ENCODE assay signal across 8 cellular contexts in the genomic region with DNA sequence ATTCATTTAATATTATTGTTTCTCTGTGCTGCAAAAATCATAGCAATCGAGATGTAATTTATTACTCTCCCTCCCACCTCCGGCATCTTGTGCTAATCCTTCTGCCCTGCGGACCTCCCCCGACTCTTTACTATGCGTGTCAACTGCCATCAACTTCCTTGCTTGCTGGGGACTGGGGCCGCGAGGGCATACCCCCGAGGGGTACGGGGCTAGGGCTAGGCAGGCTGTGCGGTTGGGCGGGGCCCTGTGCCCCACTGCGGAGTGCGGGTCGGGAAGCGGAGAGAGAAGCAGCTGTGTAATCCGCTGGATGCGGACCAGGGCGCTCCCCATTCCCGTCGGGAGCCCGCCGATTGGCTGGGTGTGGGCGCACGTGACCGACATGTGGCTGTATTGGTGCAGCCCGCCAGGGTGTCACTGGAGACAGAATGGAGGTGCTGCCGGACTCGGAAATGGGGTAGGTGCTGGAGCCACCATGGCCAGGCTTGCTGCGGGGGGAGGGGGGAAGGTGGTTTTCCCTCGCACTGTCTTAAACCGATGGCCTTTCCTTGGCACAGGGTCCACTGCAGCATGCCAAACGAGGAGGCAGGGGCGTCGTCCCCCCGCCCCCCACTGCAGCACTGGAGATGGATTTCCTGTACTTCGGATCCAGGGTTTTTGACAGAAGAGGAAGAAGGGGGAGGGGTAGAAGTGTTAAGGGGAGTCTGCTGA. TPM values are rescaled to one million over a fixed set of nuclear protein-coding genes. Genes with fewer than 3 reads are reported as not detected.
DNase-seq lines count a peak whose midpoint lies in the region; ATAC-seq and TF ChIP-seq lines count a peak whose summit lies in the region.

A gene (plus strand): TSS at position 414 of the 708 bp plus-strand sequence. CDS start 17,006 bp downstream, outside the sequence.

- H3K9ac ChIP-seq in parathyroid adenoma = peak within 1 kb of the TSS; percentile 55

- peak within 1 kb of the TSS; percentile 51 for H3K27ac ChIP-seq in parathyroid adenoma
- peak within 1 kb of the TSS in 1 of 3 donors; percentile 61 for H3K27ac ChIP-seq in thyroid gland

- H3K27me3 Mint-ChIP-seq in HFFc6 (ENCODE audit: insufficient read depth) = no peaks in the 10 kb centered on the region; the same call in 1 of the 2 replicates
- H3K27me3 Mint-ChIP-seq in activated naive CD8-positive, alpha-beta T cell treated with anti-CD3 and anti-CD28 coated beads, Interleukin-2, amount 50 U/mL, for 24 hours = no peaks in the 10 kb centered on the region

- H3K4me1 ChIP-seq in parathyroid adenoma = peaks cover 6% of the 10 kb centered on the region
- peaks cover 6 to 9% of the 10 kb centered on the region in 2 donors for H3K4me1 ChIP-seq in thyroid gland

- DNase-seq in GM10248 (ENCODE audit: extremely low spot score) = peak; percentile 89
- peak; percentile 92 for DNase-seq in HFFc6
- DNase-seq in NCI-H1105 (lab: John Stamatoyannopoulos, UW) = peak; percentile 62
- DNase-seq in SW480 (ENCODE audit: low spot score) = peak; percentile 91
- DNase-seq in activated naive CD8-positive, alpha-beta T cell treated with anti-CD3 and anti-CD28 coated beads, Interleukin-2, amount 50 U/mL, for 24 hours = peak; percentile 83
- peak; percentile 96 for DNase-seq in cardiac septum (ENCODE audit: low spot score)
- DNase-seq in thyroid gland = peak; percentile 94 to 95

- H2AFZ ChIP-seq in parathyroid adenoma = peak within 1 kb of the TSS; percentile 85

- POLR2A ChIA-PET in GM10248 (lab: Yijun Ruan, JAX) = no interaction called here

- peaks cover 9% of the 10 kb centered on the region for H3K36me3 Mint-ChIP-seq in HFFc6 (ENCODE audit: low read depth)
- peaks cover 11% of the 10 kb centered on the region for H3K36me3 Mint-ChIP-seq in activated naive CD8-positive, alpha-beta T cell treated with anti-CD3 and anti-CD28 coated beads, Interleukin-2, amount 50 U/mL, for 24 hours (ENCODE audit: low read depth)

- peak within 1 kb of the TSS; percentile 92 for H3K4me3 Mint-ChIP-seq in HFFc6
- H3K4me3 Mint-ChIP-seq in activated naive CD8-positive, alpha-beta T cell treated with anti-CD3 and anti-CD28 coated beads, Interleukin-2, amount 50 U/mL, for 24 hours = peak within 1 kb of the TSS; percentile 96

- no peak within 1 kb of the TSS for H3K4me2 ChIP-seq in parathyroid adenoma (ENCODE audit: low read length)

- intact Hi-C loops in cardiac septum (cut with DNase I) = loop anchor here (1.0 kb wide), 1 partner anchor 29 kb away; no protein-coding TSS in a partner anchor
- intact Hi-C loops in thyroid gland (cut with DNase I) = no loop called here

- WGBS in thyroid gland, 2 donors = 0 to 1% methylated on average over 30 to 36 of the region's 36 CpGs

- peaks cover 1% of the 10 kb centered on the region for H3K79me2 ChIP-seq in parathyroid adenoma

- CTCF ChIA-PET in GM10248 (lab: Yijun Ruan, JAX) = interaction anchor here (1.0 to 3.5 kb wide), 11 partner anchors 9 to 186 kb away, joined by 3 to 13 read pairs (median 6); no protein-coding TSS in a partner anchor

- peaks cover 83% of the 10 kb centered on the region for H3K4me1 Mint-ChIP-seq in HFFc6 (ENCODE audit: low read depth)
- H3K4me1 Mint-ChIP-seq in activated naive CD8-positive, alpha-beta T cell treated with anti-CD3 and anti-CD28 coated beads, Interleukin-2, amount 50 U/mL, for 24 hours = peaks cover 17% of the 10 kb centered on the region

- no peaks in the 10 kb centered on the region for H3K9me3 Mint-ChIP-seq in HFFc6
- no peaks in the 10 kb centered on the region for H3K9me3 Mint-ChIP-seq in activated naive CD8-positive, alpha-beta T cell treated with anti-CD3 and anti-CD28 coated beads, Interleukin-2, amount 50 U/mL, for 24 hours

- H3K4me3 ChIP-seq in parathyroid adenoma (ENCODE audit: low read depth, low read length) (peak within 1 kb of the TSS; percentile 39), thyroid gland (replicated peaks in 1 of 3) (peak within 1 kb of the TSS; percentile 21 to 45 (median 39))

- H3K27me3 ChIP-seq in parathyroid adenoma (ENCODE audit: control insufficient read depth, insufficient read depth, low read length) (no peaks in the 10 kb centered on the region), thyroid gland (no peaks in the 10 kb centered on the region)

- no peak for TF ChIP-seq CTCF in GM10248 (IDR thresholded peaks at IDR 0.05; ENCODE audit: control extremely low read depth, extremely low read depth, low read depth, missing control alignments)
- TF ChIP-seq CTCF in HFFc6 (IDR thresholded peaks at IDR 0.05) = peak; percentile 30; the same call in 1 of the 2 replicates
- TF ChIP-seq CTCF in parathyroid adenoma (IDR thresholded peaks at IDR 0.05) = no peak
- peak in 1 of 6 experiments; percentile 36 for TF ChIP-seq CTCF in thyroid gland (IDR thresholded peaks at IDR 0.05)

- H3K9me3 ChIP-seq in parathyroid adenoma (ENCODE audit: control insufficient read depth, low read length) = no peaks in the 10 kb centered on the region
- H3K9me3 ChIP-seq in thyroid gland = no peaks in the 10 kb centered on the region

- H3K27ac Mint-ChIP-seq in HFFc6 = peak within 1 kb of the TSS; percentile 98
- H3K27ac Mint-ChIP-seq in activated naive CD8-positive, alpha-beta T cell treated with anti-CD3 and anti-CD28 coated beads, Interleukin-2, amount 50 U/mL, for 24 hours = peak within 1 kb of the TSS; percentile 87

- peak in 1 of 2 donors; percentile 72 for TF ChIP-seq POLR2A in thyroid gland (IDR thresholded peaks at IDR 0.05)

- ATAC-seq in activated naive CD8-positive, alpha-beta T cell treated with anti-CD3 and anti-CD28 coated beads, Interleukin-2, amount 50 U/mL, for 24 hours = peak; percentile 99

- H3K36me3 ChIP-seq in parathyroid adenoma (ENCODE audit: control insufficient read depth, insufficient read depth, low read length) (no peaks in the 10 kb centered on the region), thyroid gland (no peaks in the 10 kb centered on the region)

RNA-seq across cellular contexts. Expression of the gene that starts here (rescaled TPM):
- 10 to 100 TPM; 51.9 to 69.2 (median 53.9) TPM for total RNA-seq in HFFc6 (2021; fragmentation: NEBNext Ultra II Directional; extraction: Animal tissue kit (Norgen Biotek cat#: 25700))
- total RNA-seq in cardiac septum (39.5 TPM), thyroid gland (10 to 100 TPM; 36.1 to 73.0 (median 54.7) TPM)
